ENCODE assay signal across 9 cellular contexts in genomic region chr5:7397005-7397546, GRCh38. TPM values are rescaled to one million over a fixed set of nuclear protein-coding genes. Genes with fewer than 3 reads are reported as not detected.
DNase-seq lines count a peak whose midpoint lies in the region; ATAC-seq, FAIRE-seq and TF ChIP-seq lines count a peak whose summit lies in the region.
"Had no signal": no experiment of that assay in that cellular context is flagged by ENCODE, and none has a peak within 500 bp of the region (broad histone marks: within the 10 kb centered on the region; RNA-seq: fewer than 3 reads in every experiment).

No MANE protein-coding gene starts in this region.

- no peak for TF ChIP-seq POLR2A in GM12892 (IDR thresholded peaks at IDR 0.05; ENCODE audit: low read depth, low read length)

- H3K4me3 Mint-ChIP-seq in endothelial cell (ENCODE audit: unreplicated experiment) (peak overlapping the region; percentile 92), neural crest cell (peak overlapping the region; percentile 89)

- in situ Hi-C loops in Caki2 (cut with HindIII; ENCODE audit: low pct_unique_long_range_greater_than_20kb, low sequenced_read_pairs) = no loop called here

- FAIRE-seq in GM12892 (lab: Jason Lieb, UNC) = no peak

- H3K27ac Mint-ChIP-seq in endothelial cell (ENCODE audit: unreplicated experiment) (peak overlapping the region; percentile 77), neural crest cell (ENCODE audit: unreplicated experiment) (no peak overlapping the region)

- H3K9me3 Mint-ChIP-seq in endothelial cell (ENCODE audit: unreplicated experiment) (no peaks in the 10 kb centered on the region), neural crest cell (no peaks in the 10 kb centered on the region)

- H3K36me3 Mint-ChIP-seq in endothelial cell (ENCODE audit: low read depth, unreplicated experiment) (peaks cover 4% of the 10 kb centered on the region), neural crest cell (ENCODE audit: low read depth) (no peaks in the 10 kb centered on the region)

- no peak for TF ChIP-seq CTCF in endothelial cell (IDR thresholded peaks at IDR 0.05; ENCODE audit: unreplicated experiment)
- TF ChIP-seq CTCF in neural crest cell (conservative IDR thresholded peaks at IDR 0.05) = peak; percentile 13

- peak; percentile 7 for DNase-seq in Caki2 (ENCODE audit: low read depth)
- peak; percentile 28 for DNase-seq in NCI-H2196 treated with DMSO at 0.1 percent for 48 hours (lab: John Stamatoyannopoulos, UW; ENCODE audit: unreplicated experiment)
- no peak for DNase-seq in endothelial cell (ENCODE audit: low spot score)
- no peak for DNase-seq in neural crest cell (ENCODE audit: low read depth, low spot score)
- DNase-seq in GM12892 (ENCODE audit: insufficient read length) = no peak
- DNase-seq in HT-29 (ENCODE audit: low spot score) = no peak

- H3K27me3 Mint-ChIP-seq in endothelial cell (ENCODE audit: unreplicated experiment) = peaks cover 8% of the 10 kb centered on the region
- H3K27me3 Mint-ChIP-seq in neural crest cell (ENCODE audit: low read depth) = peaks cover 58% of the 10 kb centered on the region

- ATAC-seq in GM21786 (IDR thresholded peaks at IDR 0.05; ENCODE audit: unreplicated experiment) = no peak
- ATAC-seq in GM19452 (IDR thresholded peaks at IDR 0.05; ENCODE audit: unreplicated experiment) = no peak

- H3K4me1 Mint-ChIP-seq in endothelial cell (ENCODE audit: unreplicated experiment) (peaks cover 13% of the 10 kb centered on the region), neural crest cell (peaks cover 10% of the 10 kb centered on the region)

RNA-seq across cellular contexts. Expression of gene ADCY2, which starts 1.1 kb away (rescaled TPM):
- total RNA-seq in Caki2 (2014; rRNA removed; shearing (Covaris generic); ENCODE audit: low replicate concordance) = not detected in 2 replicates
- total RNA-seq in endothelial cell (ENCODE audit: unreplicated experiment) (1.5 TPM), neural crest cell (2.1 and 3.5 TPM in 2 replicates)
- polyA plus RNA-seq in GM12892 (2012; ENCODE audit: missing spikeins) = not detected
- not detected in 2 replicates for total RNA-seq in HT-29 (2014; rRNA removed; shearing (Covaris generic))
- total RNA-seq: activated CD8-positive, alpha-beta memory T cell treated with anti-CD3 and anti-CD28 coated beads for 36 hours had no signal

Comparison
In these comparisons a context has a peak if more than half of its experiments do, and no peak if none do; other contexts are left out.
1. DNase-seq: peak in Caki2 (single experiment) and NCI-H2196 treated with DMSO at 0.1 percent for 48 hours (single experiment); none in endothelial cell (single experiment), neural crest cell (single experiment), GM12892 (single experiment) and HT-29 (single experiment).